Comparison of ENCODE assay signal across 1 cellular context in the genomic region with DNA sequence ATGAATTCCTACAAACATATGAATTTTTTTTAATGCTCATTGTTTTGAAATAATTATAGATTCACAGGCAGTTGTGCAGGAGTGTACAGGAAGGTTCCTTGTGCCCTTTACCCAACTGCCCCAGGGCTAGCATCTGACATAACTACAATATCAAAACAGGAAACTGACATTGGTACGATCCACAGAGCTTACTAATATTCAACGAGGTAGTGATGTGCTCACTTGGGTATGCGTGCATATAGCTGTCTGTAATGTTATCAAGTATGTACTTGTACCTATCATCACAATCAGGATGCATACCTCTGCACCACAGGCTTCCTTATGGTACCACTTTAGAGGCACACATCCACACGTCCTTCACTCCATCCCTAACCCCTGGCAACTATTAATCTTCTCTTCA.
TF ChIP-seq lines count a peak whose summit lies in the region.

No MANE protein-coding gene starts in this region.

TF ChIP-seq in GM23338, 12 proteins besides CTCF, POLR2A, EP300 and RAD21 (continued from another document):
- TF ChIP-seq, protein P1, sequence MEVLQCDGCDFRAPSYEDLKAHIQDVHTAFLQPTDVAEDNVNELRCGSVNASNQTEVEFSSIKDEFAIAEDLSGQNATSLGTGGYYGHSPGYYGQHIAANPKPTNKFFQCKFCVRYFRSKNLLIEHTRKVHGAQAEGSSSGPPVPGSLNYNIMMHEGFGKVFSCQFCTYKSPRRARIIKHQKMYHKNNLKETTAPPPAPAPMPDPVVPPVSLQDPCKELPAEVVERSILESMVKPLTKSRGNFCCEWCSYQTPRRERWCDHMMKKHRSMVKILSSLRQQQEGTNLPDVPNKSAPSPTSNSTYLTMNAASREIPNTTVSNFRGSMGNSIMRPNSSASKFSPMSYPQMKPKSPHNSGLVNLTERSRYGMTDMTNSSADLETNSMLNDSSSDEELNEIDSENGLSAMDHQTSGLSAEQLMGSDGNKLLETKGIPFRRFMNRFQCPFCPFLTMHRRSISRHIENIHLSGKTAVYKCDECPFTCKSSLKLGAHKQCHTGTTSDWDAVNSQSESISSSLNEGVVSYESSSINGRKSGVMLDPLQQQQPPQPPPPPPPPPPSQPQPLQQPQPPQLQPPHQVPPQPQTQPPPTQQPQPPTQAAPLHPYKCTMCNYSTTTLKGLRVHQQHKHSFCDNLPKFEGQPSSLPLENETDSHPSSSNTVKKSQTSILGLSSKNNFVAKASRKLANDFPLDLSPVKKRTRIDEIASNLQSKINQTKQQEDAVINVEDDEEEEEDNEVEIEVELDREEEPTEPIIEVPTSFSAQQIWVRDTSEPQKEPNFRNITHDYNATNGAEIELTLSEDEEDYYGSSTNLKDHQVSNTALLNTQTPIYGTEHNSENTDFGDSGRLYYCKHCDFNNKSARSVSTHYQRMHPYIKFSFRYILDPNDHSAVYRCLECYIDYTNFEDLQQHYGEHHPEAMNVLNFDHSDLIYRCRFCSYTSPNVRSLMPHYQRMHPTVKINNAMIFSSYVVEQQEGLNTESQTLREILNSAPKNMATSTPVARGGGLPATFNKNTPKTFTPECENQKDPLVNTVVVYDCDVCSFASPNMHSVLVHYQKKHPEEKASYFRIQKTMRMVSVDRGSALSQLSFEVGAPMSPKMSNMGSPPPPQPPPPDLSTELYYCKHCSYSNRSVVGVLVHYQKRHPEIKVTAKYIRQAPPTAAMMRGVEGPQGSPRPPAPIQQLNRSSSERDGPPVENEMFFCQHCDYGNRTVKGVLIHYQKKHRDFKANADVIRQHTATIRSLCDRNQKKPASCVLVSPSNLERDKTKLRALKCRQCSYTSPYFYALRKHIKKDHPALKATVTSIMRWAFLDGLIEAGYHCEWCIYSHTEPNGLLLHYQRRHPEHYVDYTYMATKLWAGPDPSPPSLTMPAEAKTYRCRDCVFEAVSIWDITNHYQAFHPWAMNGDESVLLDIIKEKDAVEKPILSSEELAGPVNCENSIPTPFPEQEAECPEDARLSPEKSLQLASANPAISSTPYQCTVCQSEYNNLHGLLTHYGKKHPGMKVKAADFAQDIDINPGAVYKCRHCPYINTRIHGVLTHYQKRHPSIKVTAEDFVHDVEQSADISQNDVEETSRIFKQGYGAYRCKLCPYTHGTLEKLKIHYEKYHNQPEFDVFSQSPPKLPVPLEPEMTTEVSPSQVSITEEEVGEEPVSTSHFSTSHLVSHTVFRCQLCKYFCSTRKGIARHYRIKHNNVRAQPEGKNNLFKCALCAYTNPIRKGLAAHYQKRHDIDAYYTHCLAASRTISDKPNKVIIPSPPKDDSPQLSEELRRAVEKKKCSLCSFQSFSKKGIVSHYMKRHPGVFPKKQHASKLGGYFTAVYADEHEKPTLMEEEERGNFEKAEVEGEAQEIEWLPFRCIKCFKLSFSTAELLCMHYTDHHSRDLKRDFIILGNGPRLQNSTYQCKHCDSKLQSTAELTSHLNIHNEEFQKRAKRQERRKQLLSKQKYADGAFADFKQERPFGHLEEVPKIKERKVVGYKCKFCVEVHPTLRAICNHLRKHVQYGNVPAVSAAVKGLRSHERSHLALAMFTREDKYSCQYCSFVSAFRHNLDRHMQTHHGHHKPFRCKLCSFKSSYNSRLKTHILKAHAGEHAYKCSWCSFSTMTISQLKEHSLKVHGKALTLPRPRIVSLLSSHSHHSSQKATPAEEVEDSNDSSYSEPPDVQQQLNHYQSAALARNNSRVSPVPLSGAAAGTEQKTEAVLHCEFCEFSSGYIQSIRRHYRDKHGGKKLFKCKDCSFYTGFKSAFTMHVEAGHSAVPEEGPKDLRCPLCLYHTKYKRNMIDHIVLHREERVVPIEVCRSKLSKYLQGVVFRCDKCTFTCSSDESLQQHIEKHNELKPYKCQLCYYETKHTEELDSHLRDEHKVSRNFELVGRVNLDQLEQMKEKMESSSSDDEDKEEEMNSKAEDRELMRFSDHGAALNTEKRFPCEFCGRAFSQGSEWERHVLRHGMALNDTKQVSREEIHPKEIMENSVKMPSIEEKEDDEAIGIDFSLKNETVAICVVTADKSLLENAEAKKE (CRISPR knock-in tag; IDR thresholded peaks at IDR 0.05): no peak
- TF ChIP-seq EZH2 (IDR thresholded peaks at IDR 0.05; ENCODE audit: low read depth, unreplicated experiment) (no peak), EZH2phosphoT487 (IDR thresholded peaks at IDR 0.05; ENCODE audit: unreplicated experiment) (no peak), JUNB (IDR thresholded peaks at IDR 0.05; ENCODE audit: unreplicated experiment) (no peak), STAT1 (IDR thresholded peaks at IDR 0.05; ENCODE audit: unreplicated experiment) (no peak), ZNF114 (CRISPR knock-in tag; IDR thresholded peaks at IDR 0.05) (no peak)
- TF ChIP-seq, protein P2, sequence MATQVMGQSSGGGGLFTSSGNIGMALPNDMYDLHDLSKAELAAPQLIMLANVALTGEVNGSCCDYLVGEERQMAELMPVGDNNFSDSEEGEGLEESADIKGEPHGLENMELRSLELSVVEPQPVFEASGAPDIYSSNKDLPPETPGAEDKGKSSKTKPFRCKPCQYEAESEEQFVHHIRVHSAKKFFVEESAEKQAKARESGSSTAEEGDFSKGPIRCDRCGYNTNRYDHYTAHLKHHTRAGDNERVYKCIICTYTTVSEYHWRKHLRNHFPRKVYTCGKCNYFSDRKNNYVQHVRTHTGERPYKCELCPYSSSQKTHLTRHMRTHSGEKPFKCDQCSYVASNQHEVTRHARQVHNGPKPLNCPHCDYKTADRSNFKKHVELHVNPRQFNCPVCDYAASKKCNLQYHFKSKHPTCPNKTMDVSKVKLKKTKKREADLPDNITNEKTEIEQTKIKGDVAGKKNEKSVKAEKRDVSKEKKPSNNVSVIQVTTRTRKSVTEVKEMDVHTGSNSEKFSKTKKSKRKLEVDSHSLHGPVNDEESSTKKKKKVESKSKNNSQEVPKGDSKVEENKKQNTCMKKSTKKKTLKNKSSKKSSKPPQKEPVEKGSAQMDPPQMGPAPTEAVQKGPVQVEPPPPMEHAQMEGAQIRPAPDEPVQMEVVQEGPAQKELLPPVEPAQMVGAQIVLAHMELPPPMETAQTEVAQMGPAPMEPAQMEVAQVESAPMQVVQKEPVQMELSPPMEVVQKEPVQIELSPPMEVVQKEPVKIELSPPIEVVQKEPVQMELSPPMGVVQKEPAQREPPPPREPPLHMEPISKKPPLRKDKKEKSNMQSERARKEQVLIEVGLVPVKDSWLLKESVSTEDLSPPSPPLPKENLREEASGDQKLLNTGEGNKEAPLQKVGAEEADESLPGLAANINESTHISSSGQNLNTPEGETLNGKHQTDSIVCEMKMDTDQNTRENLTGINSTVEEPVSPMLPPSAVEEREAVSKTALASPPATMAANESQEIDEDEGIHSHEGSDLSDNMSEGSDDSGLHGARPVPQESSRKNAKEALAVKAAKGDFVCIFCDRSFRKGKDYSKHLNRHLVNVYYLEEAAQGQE (IDR thresholded peaks at IDR 0.05; ENCODE audit: unreplicated experiment): no peak
